Comparison of ENCODE assay signal across 25 cellular contexts in genomic region chr1:79568411-79568810, GRCh38.
DNase-seq lines count a peak whose midpoint lies in the region; TF ChIP-seq lines count a peak whose summit lies in the region.
"Had no signal": no experiment of that assay in that cellular context is flagged by ENCODE, and none has a peak within 500 bp of the region (broad histone marks: within the 10 kb centered on the region; RNA-seq: fewer than 3 reads in every experiment).

No MANE protein-coding gene starts in this region.

- DNase-seq in HuH-7 (ENCODE audit: low spot score): peak; percentile 22
- peak; percentile 9 for DNase-seq in astrocyte of the spinal cord (ENCODE audit: low read depth, low spot score)
- DNase-seq in fibroblast of the aortic adventitia (ENCODE audit: low read depth): peak; percentile 29
- DNase-seq in superior temporal gyrus (ENCODE audit: extremely low spot score): peak; percentile 66
- DNase-seq in islet precursor cell: no peak
- DNase-seq in activated effector memory CD4-positive, alpha-beta T cell treated with Interleukin-2 at 50 U/mL for 16 hours: no peak
- DNase-seq in NCI-H526 treated with DMSO at 0.1 percent for 48 hours (lab: John Stamatoyannopoulos, UW): no peak
- DNase-seq: activated B cell treated with CpG ODN at 0.5 μM for 24 hours; activated CD4-positive, alpha-beta T cell treated with anti-CD3 and anti-CD28 coated beads, Interleukin-2, amount 50 U/mL, for 4 hours; activated CD8-positive, alpha-beta memory T cell treated with anti-CD3 and anti-CD28 coated beads, Interleukin-2, amount 50 U/mL, for 4 hours; activated naive CD8-positive, alpha-beta T cell treated with anti-CD3 and anti-CD28 coated beads, Interleukin-2, amount 10 ng/mL, durations not matched to agents 7 days and 5 days; AML-193; cortex of kidney; DND-41; kidney; lower lobe of right lung; NCI-H146; NCI-H524; stimulated activated CD4-positive, alpha-beta T cell treated with anti-CD3 and anti-CD28 coated beads, Interleukin-2, amount 100 ng/mL, for 24 hours; T-helper 9 cell; testis had no signal

- TF ChIP-seq CTCF in astrocyte of the spinal cord (IDR thresholded peaks at IDR 0.05; ENCODE audit: low read depth, low read length) (no peak), fibroblast of the aortic adventitia (IDR thresholded peaks at IDR 0.05; ENCODE audit: insufficient read depth, low read length) (no peak)

- in situ Hi-C loops in astrocyte of the spinal cord (cut with HindIII; ENCODE audit: low sequenced_read_pairs): no loop called here

- H3K4me3 ChIP-seq in astrocyte of the spinal cord (ENCODE audit: low read depth, low read length): no peak overlapping the region
- H3K4me3 ChIP-seq in fibroblast of the aortic adventitia (ENCODE audit: low read depth, low read length): no peak overlapping the region
- H3K4me3 ChIP-seq: K562, lower lobe of right lung, neural progenitor cell, prostate gland, skin epidermis, testis had no signal

Comparison
In these comparisons a context has a peak if more than half of its experiments do, and no peak if none do; other contexts are left out.
1. DNase-seq: peak in HuH-7 (single experiment), astrocyte of the spinal cord (single experiment), fibroblast of the aortic adventitia (single experiment) and superior temporal gyrus (single experiment); none in islet precursor cell (single experiment), activated effector memory CD4-positive, alpha-beta T cell treated with Interleukin-2 at 50 U/mL for 16 hours (single experiment) and NCI-H526 treated with DMSO at 0.1 percent for 48 hours (single experiment).